In genomic region chr12:88946377-88946997, GRCh38 we compare ENCODE assay signal across 8 cellular contexts.
A peak's percentile ranks its signal among the peaks of the same experiment; 100 is the strongest.
DNase-seq lines count a peak whose midpoint lies in the region; ATAC-seq and TF ChIP-seq lines count a peak whose summit lies in the region.

No MANE protein-coding gene starts in this region.

- H3K4me1 ChIP-seq in ovary (ENCODE audit: insufficient read depth): no peaks in the 10 kb centered on the region

- H3K27ac ChIP-seq in ovary: no peak overlapping the region

- no peaks in the 10 kb centered on the region for H3K36me3 ChIP-seq in ovary

- no peaks in the 10 kb centered on the region for H3K9me3 ChIP-seq in ovary

- no peaks in the 10 kb centered on the region for H3K27me3 ChIP-seq in ovary

- whole genome bisulfite sequencing in ovary, 3 donors: 30 to 39% (median 34%) methylated on average over 5 of the region's 5 CpGs

- intact Hi-C loops in ovary (cut with DNase I): no loop called here

- ATAC-seq in HG02798 (IDR thresholded peaks at IDR 0.05; ENCODE audit: poor library complexity, unreplicated experiment) (peak; percentile 64), GM18520 (IDR thresholded peaks at IDR 0.05; ENCODE audit: unreplicated experiment) (no peak)

- TF ChIP-seq POLR2A in ovary (IDR thresholded peaks at IDR 0.05): no peak

- TF ChIP-seq EP300 in ovary (IDR thresholded peaks at IDR 0.05): no peak

- TF ChIP-seq CTCF in ovary (IDR thresholded peaks at IDR 0.05): no peak

- peak; percentile 62 for DNase-seq in DMS79 (lab: John Stamatoyannopoulos, UW)
- DNase-seq in SK-N-DZ (ENCODE audit: low spot score): peak; percentile 55
- peak; percentile 71 for DNase-seq in islet precursor cell
- no peak for DNase-seq in NCI-H510A (lab: John Stamatoyannopoulos, UW)
- DNase-seq in ovary: no peak
- no peak for DNase-seq in germinal center (ENCODE audit: low spot score)

- H3K4me3 ChIP-seq in ovary: no peak overlapping the region

Comparison
In these comparisons a context has a peak if more than half of its experiments do, and no peak if none do; other contexts are left out.
1. DNase-seq: peak in DMS79 (single experiment), SK-N-DZ (single experiment) and islet precursor cell (single experiment); none in NCI-H510A (single experiment), ovary (0 of 5) and germinal center (single experiment).